Comparison of ENCODE assay signal across 2 cellular contexts in the genomic region with DNA sequence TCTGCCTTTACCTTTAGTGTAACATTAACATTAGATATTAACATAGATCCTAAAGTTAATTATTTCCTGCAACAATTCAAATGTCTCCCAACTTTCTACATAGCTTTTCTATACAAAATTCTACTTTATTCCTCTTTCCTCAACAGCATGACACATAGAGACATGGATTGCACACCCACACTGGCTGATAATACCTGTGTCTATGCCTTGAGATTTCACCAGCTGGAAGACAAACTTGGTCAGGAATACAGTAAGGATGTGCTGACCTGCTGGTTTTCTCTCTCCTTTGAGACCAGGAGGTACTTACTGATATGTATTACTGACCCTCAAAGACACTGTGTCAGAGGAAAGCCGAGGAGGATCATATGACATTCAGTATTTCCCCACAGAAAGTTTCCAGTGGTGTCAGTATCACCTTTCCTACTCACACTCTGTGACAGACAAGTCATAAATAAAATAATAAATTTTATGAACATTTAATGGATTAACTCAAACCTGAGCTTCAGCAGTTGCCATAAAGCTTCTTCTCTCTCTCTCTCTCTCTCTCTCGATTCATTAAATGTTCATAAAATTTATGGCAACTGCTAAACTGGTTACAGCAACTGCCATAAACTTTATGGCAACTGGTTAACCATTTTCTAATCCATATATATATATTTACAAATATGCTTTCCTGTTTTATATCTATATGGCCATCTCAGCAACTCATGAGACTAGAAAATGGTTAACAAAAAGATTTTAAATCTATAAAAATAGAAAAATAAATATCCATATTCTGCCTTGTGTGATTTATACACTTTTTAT.
A peak's percentile ranks its signal among the peaks of the same experiment; 100 is the strongest.
TF ChIP-seq lines count a peak whose summit lies in the region.

No MANE protein-coding gene starts in this region.

TF ChIP-seq in HEK293T, 16 proteins besides CTCF, POLR2A, EP300 and RAD21:
- TF ChIP-seq ARNT (IDR thresholded peaks at IDR 0.05) = no peak
- TF ChIP-seq, protein P1, sequence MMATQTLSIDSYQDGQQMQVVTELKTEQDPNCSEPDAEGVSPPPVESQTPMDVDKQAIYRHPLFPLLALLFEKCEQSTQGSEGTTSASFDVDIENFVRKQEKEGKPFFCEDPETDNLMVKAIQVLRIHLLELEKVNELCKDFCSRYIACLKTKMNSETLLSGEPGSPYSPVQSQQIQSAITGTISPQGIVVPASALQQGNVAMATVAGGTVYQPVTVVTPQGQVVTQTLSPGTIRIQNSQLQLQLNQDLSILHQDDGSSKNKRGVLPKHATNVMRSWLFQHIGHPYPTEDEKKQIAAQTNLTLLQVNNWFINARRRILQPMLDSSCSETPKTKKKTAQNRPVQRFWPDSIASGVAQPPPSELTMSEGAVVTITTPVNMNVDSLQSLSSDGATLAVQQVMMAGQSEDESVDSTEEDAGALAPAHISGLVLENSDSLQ (IDR thresholded peaks at IDR 0.05) = peak; percentile 58

TF ChIP-seq in H1, 55 proteins besides CTCF, POLR2A, EP300 and RAD21:
- no peak for TF ChIP-seq CHD1 (IDR thresholded peaks at IDR 0.05; ENCODE audit: low read depth, low read length)
- TF ChIP-seq TEAD4 (IDR thresholded peaks at IDR 0.05; ENCODE audit: low read depth, low read length) = no peak
- no peak for TF ChIP-seq YY1 (IDR thresholded peaks at IDR 0.05; ENCODE audit: low read depth, low read length)
- TF ChIP-seq TAF7 (optimal IDR thresholded peaks at IDR 0.05; ENCODE audit: borderline replicate concordance, low read depth, low read length) = no peak
- no peak for TF ChIP-seq EZH2 (IDR thresholded peaks at IDR 0.05; ENCODE audit: low read depth, low read length, severe bottlenecking)
- TF ChIP-seq, protein P2, sequence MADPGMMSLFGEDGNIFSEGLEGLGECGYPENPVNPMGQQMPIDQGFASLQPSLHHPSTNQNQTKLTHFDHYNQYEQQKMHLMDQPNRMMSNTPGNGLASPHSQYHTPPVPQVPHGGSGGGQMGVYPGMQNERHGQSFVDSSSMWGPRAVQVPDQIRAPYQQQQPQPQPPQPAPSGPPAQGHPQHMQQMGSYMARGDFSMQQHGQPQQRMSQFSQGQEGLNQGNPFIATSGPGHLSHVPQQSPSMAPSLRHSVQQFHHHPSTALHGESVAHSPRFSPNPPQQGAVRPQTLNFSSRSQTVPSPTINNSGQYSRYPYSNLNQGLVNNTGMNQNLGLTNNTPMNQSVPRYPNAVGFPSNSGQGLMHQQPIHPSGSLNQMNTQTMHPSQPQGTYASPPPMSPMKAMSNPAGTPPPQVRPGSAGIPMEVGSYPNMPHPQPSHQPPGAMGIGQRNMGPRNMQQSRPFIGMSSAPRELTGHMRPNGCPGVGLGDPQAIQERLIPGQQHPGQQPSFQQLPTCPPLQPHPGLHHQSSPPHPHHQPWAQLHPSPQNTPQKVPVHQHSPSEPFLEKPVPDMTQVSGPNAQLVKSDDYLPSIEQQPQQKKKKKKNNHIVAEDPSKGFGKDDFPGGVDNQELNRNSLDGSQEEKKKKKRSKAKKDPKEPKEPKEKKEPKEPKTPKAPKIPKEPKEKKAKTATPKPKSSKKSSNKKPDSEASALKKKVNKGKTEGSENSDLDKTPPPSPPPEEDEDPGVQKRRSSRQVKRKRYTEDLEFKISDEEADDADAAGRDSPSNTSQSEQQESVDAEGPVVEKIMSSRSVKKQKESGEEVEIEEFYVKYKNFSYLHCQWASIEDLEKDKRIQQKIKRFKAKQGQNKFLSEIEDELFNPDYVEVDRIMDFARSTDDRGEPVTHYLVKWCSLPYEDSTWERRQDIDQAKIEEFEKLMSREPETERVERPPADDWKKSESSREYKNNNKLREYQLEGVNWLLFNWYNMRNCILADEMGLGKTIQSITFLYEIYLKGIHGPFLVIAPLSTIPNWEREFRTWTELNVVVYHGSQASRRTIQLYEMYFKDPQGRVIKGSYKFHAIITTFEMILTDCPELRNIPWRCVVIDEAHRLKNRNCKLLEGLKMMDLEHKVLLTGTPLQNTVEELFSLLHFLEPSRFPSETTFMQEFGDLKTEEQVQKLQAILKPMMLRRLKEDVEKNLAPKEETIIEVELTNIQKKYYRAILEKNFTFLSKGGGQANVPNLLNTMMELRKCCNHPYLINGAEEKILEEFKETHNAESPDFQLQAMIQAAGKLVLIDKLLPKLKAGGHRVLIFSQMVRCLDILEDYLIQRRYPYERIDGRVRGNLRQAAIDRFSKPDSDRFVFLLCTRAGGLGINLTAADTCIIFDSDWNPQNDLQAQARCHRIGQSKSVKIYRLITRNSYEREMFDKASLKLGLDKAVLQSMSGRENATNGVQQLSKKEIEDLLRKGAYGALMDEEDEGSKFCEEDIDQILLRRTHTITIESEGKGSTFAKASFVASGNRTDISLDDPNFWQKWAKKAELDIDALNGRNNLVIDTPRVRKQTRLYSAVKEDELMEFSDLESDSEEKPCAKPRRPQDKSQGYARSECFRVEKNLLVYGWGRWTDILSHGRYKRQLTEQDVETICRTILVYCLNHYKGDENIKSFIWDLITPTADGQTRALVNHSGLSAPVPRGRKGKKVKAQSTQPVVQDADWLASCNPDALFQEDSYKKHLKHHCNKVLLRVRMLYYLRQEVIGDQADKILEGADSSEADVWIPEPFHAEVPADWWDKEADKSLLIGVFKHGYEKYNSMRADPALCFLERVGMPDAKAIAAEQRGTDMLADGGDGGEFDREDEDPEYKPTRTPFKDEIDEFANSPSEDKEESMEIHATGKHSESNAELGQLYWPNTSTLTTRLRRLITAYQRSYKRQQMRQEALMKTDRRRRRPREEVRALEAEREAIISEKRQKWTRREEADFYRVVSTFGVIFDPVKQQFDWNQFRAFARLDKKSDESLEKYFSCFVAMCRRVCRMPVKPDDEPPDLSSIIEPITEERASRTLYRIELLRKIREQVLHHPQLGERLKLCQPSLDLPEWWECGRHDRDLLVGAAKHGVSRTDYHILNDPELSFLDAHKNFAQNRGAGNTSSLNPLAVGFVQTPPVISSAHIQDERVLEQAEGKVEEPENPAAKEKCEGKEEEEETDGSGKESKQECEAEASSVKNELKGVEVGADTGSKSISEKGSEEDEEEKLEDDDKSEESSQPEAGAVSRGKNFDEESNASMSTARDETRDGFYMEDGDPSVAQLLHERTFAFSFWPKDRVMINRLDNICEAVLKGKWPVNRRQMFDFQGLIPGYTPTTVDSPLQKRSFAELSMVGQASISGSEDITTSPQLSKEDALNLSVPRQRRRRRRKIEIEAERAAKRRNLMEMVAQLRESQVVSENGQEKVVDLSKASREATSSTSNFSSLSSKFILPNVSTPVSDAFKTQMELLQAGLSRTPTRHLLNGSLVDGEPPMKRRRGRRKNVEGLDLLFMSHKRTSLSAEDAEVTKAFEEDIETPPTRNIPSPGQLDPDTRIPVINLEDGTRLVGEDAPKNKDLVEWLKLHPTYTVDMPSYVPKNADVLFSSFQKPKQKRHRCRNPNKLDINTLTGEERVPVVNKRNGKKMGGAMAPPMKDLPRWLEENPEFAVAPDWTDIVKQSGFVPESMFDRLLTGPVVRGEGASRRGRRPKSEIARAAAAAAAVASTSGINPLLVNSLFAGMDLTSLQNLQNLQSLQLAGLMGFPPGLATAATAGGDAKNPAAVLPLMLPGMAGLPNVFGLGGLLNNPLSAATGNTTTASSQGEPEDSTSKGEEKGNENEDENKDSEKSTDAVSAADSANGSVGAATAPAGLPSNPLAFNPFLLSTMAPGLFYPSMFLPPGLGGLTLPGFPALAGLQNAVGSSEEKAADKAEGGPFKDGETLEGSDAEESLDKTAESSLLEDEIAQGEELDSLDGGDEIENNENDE (IDR thresholded peaks at IDR 0.05; ENCODE audit: insufficient replicate concordance, low read length) = no peak
- no peak for TF ChIP-seq POLR2AphosphoS5 (IDR thresholded peaks at IDR 0.05; ENCODE audit: low read depth, low read length)
- TF ChIP-seq, protein P3, sequence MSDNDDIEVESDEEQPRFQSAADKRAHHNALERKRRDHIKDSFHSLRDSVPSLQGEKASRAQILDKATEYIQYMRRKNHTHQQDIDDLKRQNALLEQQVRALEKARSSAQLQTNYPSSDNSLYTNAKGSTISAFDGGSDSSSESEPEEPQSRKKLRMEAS (IDR thresholded peaks at IDR 0.05) = no peak
- no peak for TF ChIP-seq ASH2L (IDR thresholded peaks at IDR 0.05; ENCODE audit: low read length)
- TF ChIP-seq FOSL1 (IDR thresholded peaks at IDR 0.05; ENCODE audit: insufficient read depth, low read depth, low read length) = no peak
- TF ChIP-seq RNF2 (IDR thresholded peaks at IDR 0.05; ENCODE audit: borderline replicate concordance, low read depth, low read length, missing control alignments, poor library complexity, severe bottlenecking) = no peak
- TF ChIP-seq SAP30 (IDR thresholded peaks at IDR 0.05; ENCODE audit: insufficient read depth, insufficient replicate concordance, low read length) = no peak
- no peak for TF ChIP-seq SIN3A (conservative IDR thresholded peaks at IDR 0.05 in 1 of 2, IDR thresholded peaks at IDR 0.05 in 1 of 2; ENCODE audit: low read depth in 1 of 2, low read length in 2 of 2)
- TF ChIP-seq SIRT6 (IDR thresholded peaks at IDR 0.05; ENCODE audit: low read length) = no peak
